22 cellular contexts compared by ENCODE assay signal in genomic region chr6:155894262-155894661, GRCh38.
"Had no signal": no experiment of that assay in that cellular context is flagged by ENCODE, and none has a peak within 500 bp of the region (broad histone marks: within the 10 kb centered on the region; RNA-seq: fewer than 3 reads in every experiment).

No MANE protein-coding gene starts in this region.

- H3K36me3 ChIP-seq: lower lobe of right lung, ovary, sigmoid colon, spleen, thoracic aorta, tibial nerve, upper lobe of left lung, uterus had no signal

- H3K27ac ChIP-seq: lower lobe of right lung, ovary, psoas muscle, sigmoid colon, spleen, thoracic aorta, tibial nerve, upper lobe of left lung, uterus had no signal

- ATAC-seq: effector memory CD8-positive, alpha-beta T cell; left ventricle myocardium superior; lower lobe of right lung; naive thymus-derived CD8-positive, alpha-beta T cell; psoas muscle; right cardiac atrium; stimulated activated memory B cell treated with anti-CD40 and anti-IgM and Interleukin-4, amounts not matched to agents 10 μg/mL and 1 μg/mL and 100 μg/mL, for 72 hours had no signal

- H3K27me3 ChIP-seq: ovary, sigmoid colon, spleen, tibial nerve, upper lobe of left lung, uterus had no signal

- H3K4me3 ChIP-seq: lower lobe of right lung, ovary, psoas muscle, sigmoid colon, spleen, thoracic aorta, tibial nerve, upper lobe of left lung, uterus had no signal

- FAIRE-seq: frontal cortex had no signal

- H3K9me3 ChIP-seq: lower lobe of right lung, ovary, psoas muscle, sigmoid colon, thoracic aorta, tibial nerve, upper lobe of left lung, uterus had no signal

- H3K4me1 ChIP-seq: lower lobe of right lung, psoas muscle, sigmoid colon, spleen, tibial nerve, upper lobe of left lung, uterus had no signal

- DNase-seq: cortex of kidney; effector memory CD8-positive, alpha-beta T cell; immature natural killer cell; islet precursor cell; left ventricle myocardium superior; lower lobe of right lung; naive thymus-derived CD8-positive, alpha-beta T cell; nephron progenitor cell; occipital lobe; ovary; posterior cingulate gyrus; psoas muscle; right cardiac atrium; sigmoid colon; spleen; stimulated activated CD4-positive, alpha-beta T cell treated with anti-CD3 and anti-CD28 coated beads, Interleukin-4, amount 100 ng/mL, for 4 hours; upper lobe of left lung; uterus had no signal
